Comparison of ENCODE assay signal across 7 cellular contexts in genomic region chr9:122030357-122030756, GRCh38.
"Had no signal": no experiment of that assay in that cellular context is flagged by ENCODE, and none has a peak within 500 bp of the region (broad histone marks: within the 10 kb centered on the region; RNA-seq: fewer than 3 reads in every experiment).

No MANE protein-coding gene starts in this region.

- H3K9me3 ChIP-seq: HAP-1 had no signal

- H3K4me2 ChIP-seq: GM23338 had no signal

- H3K4me3 ChIP-seq: GM23338, HAP-1 had no signal

- H3K4me1 ChIP-seq: HAP-1 had no signal

- ATAC-seq: GM23338, HCT116 had no signal

- DNase-seq: H7, HFFc6, KG1 had no signal

- H3K36me3 ChIP-seq: HAP-1 had no signal

- FAIRE-seq: HTR-8/SVneo had no signal
